Comparison of ENCODE assay signal across 9 cellular contexts in genomic region chr12:125186471-125187147, GRCh38. TPM values are rescaled to one million over a fixed set of nuclear protein-coding genes. Genes with fewer than 3 reads are reported as not detected.
DNase-seq lines count a peak whose midpoint lies in the region; ATAC-seq and TF ChIP-seq lines count a peak whose summit lies in the region.
"Had no signal": no experiment of that assay in that cellular context is flagged by ENCODE, and none has a peak within 500 bp of the region (broad histone marks: within the 10 kb centered on the region; RNA-seq: fewer than 3 reads in every experiment).

No MANE protein-coding gene starts in this region.

- ATAC-seq in IMR-90 (ENCODE audit: low read depth) (peak; percentile 57), gastroesophageal sphincter (peak; percentile 49), GM19395 (IDR thresholded peaks at IDR 0.05; ENCODE audit: unreplicated experiment) (no peak)

- H3K23ac ChIP-seq in IMR-90 (ENCODE audit: low read depth, low read length): no peak overlapping the region

- TF ChIP-seq POLR2A in IMR-90 (IDR thresholded peaks at IDR 0.05; ENCODE audit: low read depth, low read length) (no peak), gastroesophageal sphincter (IDR thresholded peaks at IDR 0.05) (no peak), stomach (IDR thresholded peaks at IDR 0.05) (no peak)

- no peak overlapping the region for H3K14ac ChIP-seq in IMR-90 (replicated peaks; ENCODE audit: low read depth, low read length)

- no peak for TF ChIP-seq CTCF in IMR-90 (conservative IDR thresholded peaks at IDR 0.05; ENCODE audit: low read depth, low read length)
- no peak for TF ChIP-seq CTCF in gastroesophageal sphincter (IDR thresholded peaks at IDR 0.05)
- no peak for TF ChIP-seq CTCF in stomach (IDR thresholded peaks at IDR 0.05)

- no peak overlapping the region for H3K9ac ChIP-seq in IMR-90 (ENCODE audit: low read depth, low read length)

- no peak overlapping the region for H3K4ac ChIP-seq in IMR-90 (ENCODE audit: low read depth, low read length)

- H3K4me1 Mint-ChIP-seq in activated CD4-positive, alpha-beta T cell treated with anti-CD3 and anti-CD28 coated beads, Interleukin-2, amount 10 ng/mL, durations not matched to agents 7 days and 5 days: peaks cover 6% of the 10 kb centered on the region

- H3K56ac ChIP-seq in IMR-90 (ENCODE audit: extremely low read depth, insufficient read depth, low read length): no peak overlapping the region

- no TSS peak for BruUV-seq in IMR-90 (replicated peaks; lab: Mats Ljungman, UMichigan)

- dilution Hi-C loops in IMR-90 (cut with HindIII; ENCODE audit: low sequenced_read_pairs, unreplicated experiment): no loop called here

- H3K27me3 ChIP-seq in IMR-90 (ENCODE audit: control insufficient read depth, insufficient read depth, low read length) (peaks cover 51% of the 10 kb centered on the region), gastroesophageal sphincter (peaks cover 89% of the 10 kb centered on the region), stomach (peaks cover 6 to 91% (median 46%) of the 10 kb centered on the region in 3 donors)

- H3K36me3 Mint-ChIP-seq in activated CD4-positive, alpha-beta T cell treated with anti-CD3 and anti-CD28 coated beads, Interleukin-2, amount 10 ng/mL, durations not matched to agents 7 days and 5 days (ENCODE audit: low read depth): no peaks in the 10 kb centered on the region
- H3K36me3 Mint-ChIP-seq: natural killer cell had no signal

- WGBS in IMR-90 (ENCODE audit: extremely low coverage in 2 of 2, insufficient read length in 1 of 2), 2 experiments: 1% methylated on average over 27 of the region's 90 CpGs; no CpG with 5 or more reads in 1 of the 2 experiments
- no CpG with 5 or more reads among the region's 90 CpGs for WGBS in gastroesophageal sphincter (ENCODE audit: low coverage in 1 of 2), 2 donors
- WGBS in stomach, 5 donors: 1 to 3% (median 1%) methylated on average over 20 to 90 of the region's 90 CpGs

- no peak overlapping the region for H2AK5ac ChIP-seq in IMR-90 (ENCODE audit: low read depth, low read length)

- H3K9me3 Mint-ChIP-seq in activated CD4-positive, alpha-beta T cell treated with anti-CD3 and anti-CD28 coated beads, Interleukin-2, amount 10 ng/mL, durations not matched to agents 7 days and 5 days: no peaks in the 10 kb centered on the region
- H3K9me3 Mint-ChIP-seq: natural killer cell had no signal

- POLR2A ChIA-PET in IMR-90 (lab: Charles Lee; ENCODE audit: unreplicated experiment): no interaction called here
- POLR2A ChIA-PET in activated CD4-positive, alpha-beta T cell treated with anti-CD3 and anti-CD28 coated beads, Interleukin-2, amount 10 ng/mL, durations not matched to agents 7 days and 5 days (lab: Charles Lee): interaction anchor here (0.6 kb wide), 1 partner anchor 316 kb away, joined by 3 read pairs; no protein-coding TSS in a partner anchor

- no peak overlapping the region for H2AK9ac ChIP-seq in IMR-90 (replicated peaks; ENCODE audit: low read depth, low read length, poor library complexity)

- CTCF ChIA-PET in IMR-90 (lab: Yijun Ruan, JAX): no interaction called here
- CTCF ChIA-PET in activated CD4-positive, alpha-beta T cell treated with anti-CD3 and anti-CD28 coated beads, Interleukin-2, amount 10 ng/mL, durations not matched to agents 7 days and 5 days (lab: Charles Lee): interaction anchor here (0.6 to 0.8 kb wide), 2 partner anchors 48 to 51 kb away, joined by 3 to 4 read pairs; no protein-coding TSS in a partner anchor

- H3K4me3 ChIP-seq in IMR-90 (ENCODE audit: insufficient read depth, low read depth, low read length): no peak overlapping the region
- peak overlapping the region; percentile 4 to 52 for H3K4me3 ChIP-seq in gastroesophageal sphincter
- peak overlapping the region; percentile 35 to 49 (median 46) for H3K4me3 ChIP-seq in stomach

- H2AFZ ChIP-seq in IMR-90 (replicated peaks; ENCODE audit: low read length, poor library complexity): peak overlapping the region; percentile 75

- H2BK5ac ChIP-seq in IMR-90 (ENCODE audit: low read depth, low read length, poor library complexity, severe bottlenecking): no peak overlapping the region

- peaks cover 70% of the 10 kb centered on the region for H3K27me3 Mint-ChIP-seq in activated CD4-positive, alpha-beta T cell treated with anti-CD3 and anti-CD28 coated beads, Interleukin-2, amount 10 ng/mL, durations not matched to agents 7 days and 5 days

- TF ChIP-seq RAD21 in IMR-90 (IDR thresholded peaks at IDR 0.05; ENCODE audit: low read length): no peak

- TF ChIP-seq EP300 in gastroesophageal sphincter (IDR thresholded peaks at IDR 0.05): no peak
- TF ChIP-seq EP300 in stomach (IDR thresholded peaks at IDR 0.05): no peak

- peak; percentile 48 for DNase-seq in NCI-H510A (lab: John Stamatoyannopoulos, UW)
- no peak for DNase-seq in NCI-H510A treated with DMSO at 0.1 percent for 48 hours (lab: John Stamatoyannopoulos, UW)
- DNase-seq in IMR-90: no peak
- DNase-seq in stomach: no peak
- DNase-seq in activated CD4-positive, alpha-beta T cell treated with anti-CD3 and anti-CD28 coated beads, Interleukin-2, amount 10 ng/mL, durations not matched to agents 7 days and 5 days: no peak
- no peak for DNase-seq in NCI-H524 treated with DMSO at 0.1 percent for 48 hours (lab: John Stamatoyannopoulos, UW)
- DNase-seq: natural killer cell had no signal

- no peaks in the 10 kb centered on the region for H4K20me1 ChIP-seq in IMR-90 (ENCODE audit: insufficient read depth, low read length)

- H4K91ac ChIP-seq in IMR-90 (ENCODE audit: insufficient read depth, low read depth, low read length): no peak overlapping the region

- no peak overlapping the region for H3K27ac Mint-ChIP-seq in activated CD4-positive, alpha-beta T cell treated with anti-CD3 and anti-CD28 coated beads, Interleukin-2, amount 10 ng/mL, durations not matched to agents 7 days and 5 days
- H3K27ac Mint-ChIP-seq: natural killer cell had no signal

- H4K5ac ChIP-seq in IMR-90 (ENCODE audit: low read depth, low read length): no peak overlapping the region

- no peak overlapping the region for H2BK15ac ChIP-seq in IMR-90 (ENCODE audit: low read depth, low read length)

- intact Hi-C loops in IMR-90 (cut with micrococcal nuclease) (loop anchor here (10.0 kb wide), 1 partner anchor 192 kb away; the partner anchor contains the start of gene BRI3BP), stomach (cut with DNase I; ENCODE audit: low total_unique reads) (loop anchor here (5.0 to 10.0 kb wide), 2 partner anchors 216 to 1688 kb away; no protein-coding TSS in a partner anchor)

- no peak overlapping the region for H3K27ac ChIP-seq in IMR-90 (ENCODE audit: insufficient read depth, low read length)
- no peak overlapping the region for H3K27ac ChIP-seq in gastroesophageal sphincter
- no peak overlapping the region for H3K27ac ChIP-seq in stomach

- in situ Hi-C loops in IMR-90 (cut with MboI; ENCODE audit: low sequenced_read_pairs): loop anchor here (25.0 kb wide), 1 partner anchor 226 kb away; no protein-coding TSS in a partner anchor

- H3K36me3 ChIP-seq in IMR-90 (ENCODE audit: control insufficient read depth, insufficient read depth, low read length): no peaks in the 10 kb centered on the region
- H3K36me3 ChIP-seq in gastroesophageal sphincter: no peaks in the 10 kb centered on the region
- no peaks in the 10 kb centered on the region for H3K36me3 ChIP-seq in stomach

- no peak overlapping the region for H3K4me3 Mint-ChIP-seq in activated CD4-positive, alpha-beta T cell treated with anti-CD3 and anti-CD28 coated beads, Interleukin-2, amount 10 ng/mL, durations not matched to agents 7 days and 5 days

- no peak overlapping the region for H2BK120ac ChIP-seq in IMR-90 (ENCODE audit: low read depth, low read length)

- peak overlapping the region; percentile 50; the same call in 1 of the 2 replicates for H3K4me2 ChIP-seq in IMR-90 (ENCODE audit: low read depth, low read length)

- no peak overlapping the region for H4K8ac ChIP-seq in IMR-90 (ENCODE audit: low read depth in 2 of 2, low read length in 2 of 2)

- H3K9me3 ChIP-seq in IMR-90 (ENCODE audit: control insufficient read depth, insufficient read depth, low read length) (no peaks in the 10 kb centered on the region), gastroesophageal sphincter (no peaks in the 10 kb centered on the region), stomach (no peaks in the 10 kb centered on the region)

- H3K18ac ChIP-seq in IMR-90 (ENCODE audit: low read depth, low read length): no peak overlapping the region

- H2BK20ac ChIP-seq in IMR-90 (ENCODE audit: low read depth, low read length): no peak overlapping the region

- no peaks in the 10 kb centered on the region for H3K9me1 ChIP-seq in IMR-90 (ENCODE audit: insufficient read depth, low read length)

- H3K4me1 ChIP-seq in IMR-90 (ENCODE audit: control insufficient read depth, insufficient read depth, low read length) (no peaks in the 10 kb centered on the region), gastroesophageal sphincter (peaks cover 0 to 46% (median 11%) of the 10 kb centered on the region in 3 donors), stomach (peaks cover 30 to 51% (median 44%) of the 10 kb centered on the region in 4 donors)

- H3K79me1 ChIP-seq in IMR-90 (ENCODE audit: low read depth in 1 of 2, low read length in 2 of 2): no peaks in the 10 kb centered on the region

TF ChIP-seq in IMR-90, 13 proteins besides CTCF, POLR2A, EP300 and RAD21 (continues in another document):
- TF ChIP-seq NFE2L2 (IDR thresholded peaks at IDR 0.05; ENCODE audit: low read depth, low read length): no peak
- TF ChIP-seq FOS (IDR thresholded peaks at IDR 0.05; ENCODE audit: low read depth, low read length): no peak
- no peak for TF ChIP-seq RFX5 (IDR thresholded peaks at IDR 0.05; ENCODE audit: low read depth, low read length)
- TF ChIP-seq MAZ (IDR thresholded peaks at IDR 0.05; ENCODE audit: borderline replicate concordance, low read depth, low read length): no peak
- no peak for TF ChIP-seq MXI1 (IDR thresholded peaks at IDR 0.05; ENCODE audit: borderline replicate concordance, low read depth, low read length)
- TF ChIP-seq CHD1 (IDR thresholded peaks at IDR 0.05; ENCODE audit: low read depth, low read length): no peak
- TF ChIP-seq BHLHE40 (IDR thresholded peaks at IDR 0.05; ENCODE audit: low read depth, low read length): no peak

RNA-seq across cellular contexts. Expression of gene TMEM132B, which starts 0.4 kb away (rescaled TPM):
- total RNA-seq in IMR-90 (2012; rRNA removed): 0.56 and 0.72 TPM in 2 replicates
- polyA plus RNA-seq in IMR-90 (2012; rRNA removed): 0.39 and 0.95 TPM in 2 replicates
- 0.03 and 0.16 TPM in 2 replicates for polyA plus RNA-seq in IMR-90 (2012; cell fraction: cytosol; rRNA removed)
- polyA plus RNA-seq in IMR-90 (2012; cell fraction: nucleus; rRNA removed; ENCODE audit: low replicate concordance): 1.1 and 2.5 TPM in 2 replicates
- 1 to 10 TPM; 1.7 to 3.8 (median 2.9) TPM for total RNA-seq in gastroesophageal sphincter
- 1 to 10 TPM in 2 of 5 donors, under 1 TPM in 2, not detected in 1; under 0.01 to 3.1 (median 0.95) TPM for total RNA-seq in stomach
- polyA plus RNA-seq in stomach: under 1 TPM; 0.12 to 0.35 (median 0.15) TPM
- not detected for total RNA-seq in activated CD4-positive, alpha-beta T cell treated with anti-CD3 and anti-CD28 coated beads, Interleukin-2, amount 10 ng/mL, durations not matched to agents 7 days and 5 days
- total RNA-seq: natural killer cell had no signal
